Comparison of ENCODE assay signal across 27 cellular contexts in the genomic region with DNA sequence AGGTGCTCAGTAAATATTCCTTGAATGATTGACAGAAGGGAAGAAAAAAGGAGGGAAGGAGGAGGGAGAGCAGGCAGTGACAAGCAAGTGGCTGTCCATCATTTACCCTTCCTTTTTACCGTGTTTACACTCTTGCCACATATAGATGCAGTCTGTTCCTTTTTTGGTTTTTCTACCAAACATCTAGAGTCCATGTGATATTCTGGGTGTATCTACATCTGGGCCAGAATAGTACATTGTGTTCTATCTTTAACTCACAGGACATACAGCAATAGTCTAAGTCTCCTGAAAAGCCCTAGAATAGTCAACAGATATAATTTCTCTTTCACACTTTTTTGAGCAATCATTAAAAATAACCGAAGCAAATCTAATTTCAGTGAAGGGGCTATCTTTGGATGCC. TPM values are rescaled to one million over a fixed set of nuclear protein-coding genes. Genes with fewer than 3 reads are reported as not detected.
"Had no signal": no experiment of that assay in that cellular context is flagged by ENCODE, and none has a peak within 500 bp of the region (broad histone marks: within the 10 kb centered on the region; RNA-seq: fewer than 3 reads in every experiment).

No MANE protein-coding gene starts in this region.

- H3K4me3 ChIP-seq: adrenal gland, breast epithelium, SK-N-MC had no signal

- H3K36me3 ChIP-seq: adrenal gland, breast epithelium had no signal

- H3K27ac ChIP-seq: adrenal gland, breast epithelium, KMS-11, SK-N-MC, VCaP had no signal

- H3K27me3 ChIP-seq: adrenal gland, breast epithelium had no signal

- ATAC-seq: activated CD4-positive, alpha-beta T cell treated with anti-CD3 and anti-CD28 coated beads for 36 hours; activated T-cell treated with anti-CD3 and anti-CD28 coated beads, Interleukin-2, amount 50 U/mL, for 72 hours; T-cell had no signal

- H3K9me3 ChIP-seq: adrenal gland, breast epithelium had no signal

- H3K4me1 ChIP-seq: adrenal gland, breast epithelium had no signal

- DNase-seq: activated CD4-positive, alpha-beta memory T cell treated with anti-CD3 and anti-CD28 coated beads, Interleukin-2, amount 10 ng/mL, durations not matched to agents 7 days and 5 days; activated CD4-positive, alpha-beta T cell treated with anti-CD3 and anti-CD28 coated beads for 36 hours; activated CD4-positive, alpha-beta T cell treated with anti-CD3 and anti-CD28 coated beads, Interleukin-2, amount 50 U/mL, for 1 hour; activated CD4-positive, CD25-positive, alpha-beta regulatory T cell; activated gamma-delta T cell treated with Interleukin-2 at 50 U/mL for 16 hours; activated naive CD4-positive, alpha-beta T cell treated with anti-CD3 and anti-CD28 coated beads, Interleukin-2, amount 10 ng/mL, durations not matched to agents 7 days and 5 days; activated naive CD8-positive, alpha-beta T cell treated with anti-CD3 and anti-CD28 coated beads, Interleukin-2, amount 10 ng/mL, durations not matched to agents 7 days and 5 days; activated T-cell treated with anti-CD3 and anti-CD28 coated beads for 4 hours; activated T-cell treated with anti-CD3 and anti-CD28 coated beads, Interleukin-2, amount 50 U/mL, for 72 hours; adrenal gland; aorta; caudate nucleus; NCI-H1105; NCI-H1436; NCI-H1694 treated with DMSO at 0.1 percent for 48 hours; NCI-H2029 treated with DMSO at 0.1 percent for 48 hours; NCI-H510A treated with DMSO at 0.1 percent for 48 hours; NCI-H69; NK-92 treated with Interleukin-12 subunit alpha and Interleukin-12 subunit beta, amount 100 ng/mL, for 24 hours; T-cell; T-helper 2 cell; T1000 had no signal

- H3K9ac ChIP-seq: KMS-11 had no signal

- H3K4me2 ChIP-seq: KMS-11 had no signal

RNA-seq across cellular contexts. Expression of a gene that starts 33.5 kb away (rescaled TPM):
- total RNA-seq: activated CD4-positive, alpha-beta memory T cell treated with anti-CD3 and anti-CD28 coated beads, Interleukin-2, amount 10 ng/mL, durations not matched to agents 7 days and 5 days; activated CD4-positive, alpha-beta T cell treated with anti-CD3 and anti-CD28 coated beads for 36 hours; activated CD8-positive, alpha-beta memory T cell treated with anti-CD3 and anti-CD28 coated beads for 36 hours; activated naive CD8-positive, alpha-beta T cell treated with anti-CD3 and anti-CD28 coated beads, Interleukin-2, amount 10 ng/mL, durations not matched to agents 7 days and 5 days; activated T-cell treated with anti-CD3 and anti-CD28 coated beads, Interleukin-2, amount 50 U/mL, for 72 hours had no signal
